ENCODE assay signal across 27 cellular contexts in genomic region chr6:39941820-39942219, GRCh38.
"Had no signal": no experiment of that assay in that cellular context is flagged by ENCODE, and none has a peak within 500 bp of the region (broad histone marks: within the 10 kb centered on the region; RNA-seq: fewer than 3 reads in every experiment).

No MANE protein-coding gene starts in this region.

- H3K9me3 ChIP-seq: gastrocnemius medialis, heart left ventricle had no signal

- DNase-seq: activated B cell treated with CpG ODN at 0.5 μM for 24 hours; activated CD4-positive, alpha-beta T cell treated with anti-CD3 and anti-CD28 coated beads for 48 hours; activated CD4-positive, alpha-beta T cell treated with anti-CD3 and anti-CD28 coated beads, Interleukin-2, amount 50 U/mL, for 1 hour; activated CD4-positive, alpha-beta T cell treated with anti-CD3 and anti-CD28 coated beads, Interleukin-2, amount 50 U/mL, for 48 hours; activated CD8-positive, alpha-beta memory T cell treated with anti-CD3 and anti-CD28 coated beads for 24 hours; activated CD8-positive, alpha-beta T cell treated with anti-CD3 and anti-CD28 coated beads for 36 hours; activated effector memory CD4-positive, alpha-beta T cell treated with Interleukin-2 at 50 U/mL for 16 hours; activated gamma-delta T cell treated with Interleukin-2 at 50 U/mL for 16 hours; activated naive CD4-positive, alpha-beta T cell treated with anti-CD3 and anti-CD28 coated beads, Interleukin-2, amount 50 U/mL, for 16 hours; activated naive CD4-positive, alpha-beta T cell treated with Interleukin-2 at 50 U/mL for 16 hours; activated T-cell treated with anti-CD3 and anti-CD28 coated beads, Interleukin-2, amount 50 U/mL, for 4 hours; amniotic stem cell; anterior cingulate cortex; effector memory CD4-positive, alpha-beta T cell; endodermal cell; foreskin keratinocyte; gastrocnemius medialis; glutamatergic neuron; heart left ventricle; T-helper 1 cell; T-helper 17 cell; T1000; WERI-Rb-1 had no signal

- H3K4me1 ChIP-seq: foreskin keratinocyte had no signal

- H3K36me3 ChIP-seq: brain microvascular endothelial cell, gastrocnemius medialis, heart left ventricle, WERI-Rb-1 had no signal

- H3K4me3 ChIP-seq: gastrocnemius medialis, heart left ventricle had no signal

- H3K27me3 ChIP-seq: brain microvascular endothelial cell, foreskin keratinocyte, gastrocnemius medialis, heart left ventricle had no signal

- ATAC-seq: activated CD4-positive, CD25-positive, alpha-beta regulatory T cell treated with anti-CD3 and anti-CD28 coated beads, Interleukin-2, amount 50 U/mL, for 24 hours; activated CD8-positive, alpha-beta T cell treated with anti-CD3 and anti-CD28 coated beads for 36 hours; activated T-cell treated with anti-CD3 and anti-CD28 coated beads, Interleukin-2, amount 50 U/mL, for 4 hours; activated T-helper 17 cell treated with anti-CD3 and anti-CD28 coated beads, Interleukin-2, amount 50 U/mL, for 72 hours; foreskin keratinocyte; gastrocnemius medialis; heart left ventricle; T-helper 17 cell had no signal

- FAIRE-seq: astrocyte had no signal

- H3K27ac ChIP-seq: brain microvascular endothelial cell, foreskin keratinocyte, gastrocnemius medialis, heart left ventricle, WERI-Rb-1 had no signal
